In genomic region chr4:781493-782216, GRCh38 we compare ENCODE assay signal across 8 cellular contexts. TPM values are rescaled to one million over a fixed set of nuclear protein-coding genes. Genes with fewer than 3 reads are reported as not detected.
DNase-seq lines count a peak whose midpoint lies in the region; ATAC-seq and TF ChIP-seq lines count a peak whose summit lies in the region.

No MANE protein-coding gene starts in this region.

- BruUV-seq in Calu3 (replicated peaks; lab: Mats Ljungman, UMichigan) = no TSS peak

- peak overlapping the region; percentile 98 for H3K27ac ChIP-seq in HUES48 (ENCODE audit: low read depth, low read length)
- H3K27ac ChIP-seq in mesenchymal stem cell (ENCODE audit: low read length, poor library complexity, severe bottlenecking) = peak overlapping the region; percentile 59

- H3K4me1 Mint-ChIP-seq in Calu3 (ENCODE audit: low read depth, unreplicated experiment) = no peaks in the 10 kb centered on the region

- peaks cover under 1% of the 10 kb centered on the region for H3K27me3 Mint-ChIP-seq in Calu3 (ENCODE audit: unreplicated experiment)

- H4K8ac ChIP-seq in mesenchymal stem cell (ENCODE audit: low read length) = peak overlapping the region; percentile 98

- WGBS in mesenchymal stem cell = 1% methylated on average over 57 of the region's 57 CpGs

- DNase-seq in Calu3 = peak; percentile 97
- peak; percentile 99 for DNase-seq in NT2/D1 (ENCODE audit: low read depth, low spot score)
- DNase-seq in activated CD8-positive, alpha-beta memory T cell treated with anti-CD3 and anti-CD28 coated beads, Interleukin-2, amount 50 U/mL, for 24 hours (ENCODE audit: extremely low read depth) = peak; percentile 95
- peak; percentile 99 for DNase-seq in mesenchymal stem cell
- peak; percentile 93 for DNase-seq in stimulated activated CD8-positive, alpha-beta memory T cell treated with anti-CD3 and anti-CD28 coated beads, Interleukin-12 subunit alpha, Interleukin-12 subunit beta, amount 100 ng/mL, for 24 hours (ENCODE audit: extremely low read depth)

- H2AFZ ChIP-seq in mesenchymal stem cell (ENCODE audit: low read depth, low read length) = peak overlapping the region; percentile 72

- peak overlapping the region; percentile 68 for H2BK5ac ChIP-seq in mesenchymal stem cell (ENCODE audit: low read depth, low read length, poor library complexity, severe bottlenecking)

- H2AK5ac ChIP-seq in mesenchymal stem cell (ENCODE audit: low read length, severe bottlenecking) = peak overlapping the region; percentile 67

- H3K36me3 ChIP-seq in HUES48 (ENCODE audit: control insufficient read depth, insufficient read depth, low read length) = peaks cover 39% of the 10 kb centered on the region
- H3K36me3 ChIP-seq in NT2/D1 (ENCODE audit: insufficient read depth, insufficient read length, low read length) = peaks cover 41% of the 10 kb centered on the region
- H3K36me3 ChIP-seq in endocrine pancreas (ENCODE audit: control insufficient read depth, insufficient read depth, low read length) = no peaks in the 10 kb centered on the region
- H3K36me3 ChIP-seq in mesenchymal stem cell (ENCODE audit: control insufficient read depth in 1 of 2, insufficient read depth in 2 of 2, low read depth in 1 of 2, low read length in 2 of 2) = peaks cover 23 to 37% of the 10 kb centered on the region in 2 experiments

- H3K9me3 ChIP-seq in HUES48 (ENCODE audit: control insufficient read depth, insufficient read depth, low read length) = no peaks in the 10 kb centered on the region
- H3K9me3 ChIP-seq in NT2/D1 (ENCODE audit: insufficient read depth, low read length) = peaks cover 4% of the 10 kb centered on the region; the same call in 1 of the 2 replicates
- H3K9me3 ChIP-seq in endocrine pancreas (ENCODE audit: control insufficient read depth, low read length) = no peaks in the 10 kb centered on the region
- H3K9me3 ChIP-seq in mesenchymal stem cell (ENCODE audit: control insufficient read depth, low read length) = no peaks in the 10 kb centered on the region

- H2BK12ac ChIP-seq in mesenchymal stem cell (ENCODE audit: low read length in 2 of 2) = peak overlapping the region in 1 of 2 experiments; percentile 38

- peak overlapping the region; percentile 95 to 99 for H3K4ac ChIP-seq in mesenchymal stem cell (ENCODE audit: low read depth in 1 of 2, low read length in 2 of 2)

- peak overlapping the region; percentile 72 for H3K27ac Mint-ChIP-seq in Calu3 (ENCODE audit: unreplicated experiment)

- TF ChIP-seq CTCF in Calu3 (IDR thresholded peaks at IDR 0.05; ENCODE audit: unreplicated experiment) = no peak

- peak overlapping the region; percentile 71 to 96 for H3K18ac ChIP-seq in mesenchymal stem cell (ENCODE audit: low read depth in 1 of 2, low read length in 2 of 2)

- H3K14ac ChIP-seq in mesenchymal stem cell (ENCODE audit: low read length in 2 of 2) = peak overlapping the region; percentile 81 to 87

- peak overlapping the region; percentile 64 for H2BK120ac ChIP-seq in mesenchymal stem cell (ENCODE audit: low read depth, low read length)

- H3K79me1 ChIP-seq in mesenchymal stem cell (replicated peaks; ENCODE audit: low read length, poor library complexity, severe bottlenecking) = peaks cover 2% of the 10 kb centered on the region

- peak overlapping the region; percentile 97 for H4K91ac ChIP-seq in mesenchymal stem cell (ENCODE audit: low read length)

- peak overlapping the region in 1 of 2 experiments; percentile 99 for H3K23ac ChIP-seq in mesenchymal stem cell (ENCODE audit: low read length in 2 of 2)

- H3K36me3 Mint-ChIP-seq in Calu3 (ENCODE audit: insufficient read depth, unreplicated experiment) = peaks cover 57% of the 10 kb centered on the region

- H3K27me3 ChIP-seq in HUES48 (ENCODE audit: control insufficient read depth, insufficient read depth, low read length) (peaks cover 38% of the 10 kb centered on the region), NT2/D1 (ENCODE audit: insufficient read depth, insufficient read length) (peaks cover 22% of the 10 kb centered on the region), endocrine pancreas (ENCODE audit: control insufficient read depth, insufficient read depth, low read length) (no peaks in the 10 kb centered on the region), mesenchymal stem cell (ENCODE audit: control insufficient read depth in 1 of 2, insufficient read depth in 1 of 2, low read length in 2 of 2) (peaks cover 11 to 18% of the 10 kb centered on the region in 2 experiments)

- H2BK15ac ChIP-seq in mesenchymal stem cell (ENCODE audit: low read depth, poor library complexity, severe bottlenecking) = peak overlapping the region; percentile 97

- peak overlapping the region; percentile 71 for H3K4me3 Mint-ChIP-seq in Calu3 (ENCODE audit: low read depth, unreplicated experiment)

- CTCF ChIA-PET in Calu3 (lab: Charles Lee) = no interaction called here

- H3K4me3 ChIP-seq in HUES48 (ENCODE audit: low read depth, low read length) (peak overlapping the region; percentile 96), NT2/D1 (ENCODE audit: insufficient read length, low read depth) (peak overlapping the region; percentile 97), endocrine pancreas (ENCODE audit: control insufficient read depth, insufficient read depth, low read length) (no peak overlapping the region), mesenchymal stem cell (ENCODE audit: insufficient read depth in 1 of 2, low read depth in 1 of 2, low read length in 2 of 2) (peak overlapping the region; percentile 89 to 94)

- intact Hi-C loops in Calu3 (cut with micrococcal nuclease; ENCODE audit: unreplicated experiment) = no loop called here

- peak; percentile 93 for ATAC-seq in GM21423 (IDR thresholded peaks at IDR 0.05; ENCODE audit: unreplicated experiment)

- H3K9ac ChIP-seq in HUES48 (ENCODE audit: low read depth, low read length) (peak overlapping the region; percentile 98), NT2/D1 (ENCODE audit: insufficient read length, low read depth) (peak overlapping the region; percentile 98), endocrine pancreas (ENCODE audit: control insufficient read depth, insufficient read depth, low read length) (peak overlapping the region; percentile 94), mesenchymal stem cell (ENCODE audit: low read length) (peak overlapping the region; percentile 96)

- H3K4me1 ChIP-seq in HUES48 (ENCODE audit: control insufficient read depth, insufficient read depth, low read length) (peaks cover 17% of the 10 kb centered on the region), NT2/D1 (ENCODE audit: insufficient read depth, insufficient read length) (peaks cover 19% of the 10 kb centered on the region), endocrine pancreas (ENCODE audit: control insufficient read depth, insufficient read depth, low read length) (no peaks in the 10 kb centered on the region), mesenchymal stem cell (ENCODE audit: control insufficient read depth, insufficient read depth, low read depth, low read length) (peaks cover 39% of the 10 kb centered on the region)

- no peaks in the 10 kb centered on the region for H3K9me3 Mint-ChIP-seq in Calu3 (ENCODE audit: low read depth, unreplicated experiment)

- peak overlapping the region; percentile 96 for H3K4me2 ChIP-seq in mesenchymal stem cell (ENCODE audit: low read length, poor library complexity, severe bottlenecking)

RNA-seq across cellular contexts. Expression of gene CPLX1, which starts 44.3 kb away (rescaled TPM):
- 0.42 and 0.93 TPM in 2 replicates for total RNA-seq in Calu3 (2022)
- 0.14 TPM for polyA plus RNA-seq in mesenchymal stem cell (2013, experiment 1 of 2)
- 0.10 TPM for polyA plus RNA-seq in mesenchymal stem cell (2013, experiment 2 of 2)
